Comparison of ENCODE assay signal across 1 cellular context in genomic region chr18:46480187-46480586, GRCh38.
TF ChIP-seq lines count a peak whose summit lies in the region.

No MANE protein-coding gene starts in this region.

TF ChIP-seq in SK-N-SH, 30 proteins besides CTCF, POLR2A, EP300 and RAD21 (continued from another document):
- TF ChIP-seq USF2 (IDR thresholded peaks at IDR 0.05; ENCODE audit: borderline replicate concordance, low read depth, low read length) (no peak), FOXJ3 (CRISPR knock-in tag; IDR thresholded peaks at IDR 0.05) (no peak), NFIC (IDR thresholded peaks at IDR 0.05; ENCODE audit: borderline replicate concordance) (no peak), TCF12 (IDR thresholded peaks at IDR 0.05) (peak; percentile 32; the same call in 1 of the 2 replicates), PBX3 (IDR thresholded peaks at IDR 0.05) (no peak), GATA2 (CRISPR knock-in tag; IDR thresholded peaks at IDR 0.05) (no peak), RFX5 (IDR thresholded peaks at IDR 0.05; ENCODE audit: low read length) (no peak), FOXM1 (IDR thresholded peaks at IDR 0.05; ENCODE audit: low read depth) (no peak)
TF ChIP-seq in SK-N-SH: peak in this region for 3.
